1 cellular context compared by ENCODE assay signal in genomic region chr2:140943867-140944266, GRCh38.
TF ChIP-seq lines count a peak whose summit lies in the region.

No MANE protein-coding gene starts in this region.

TF ChIP-seq in HepG2, 621 proteins besides CTCF, POLR2A, EP300 and RAD21 (continued from another document):
- TF ChIP-seq POGK (CRISPR knock-in tag; conservative IDR thresholded peaks at IDR 0.05) (no peak), DNMT3B (CRISPR knock-in tag; conservative IDR thresholded peaks at IDR 0.05) (no peak), SNRNP70 (IDR thresholded peaks at IDR 0.05; ENCODE audit: low read depth, low read length) (no peak), MBD4 (IDR thresholded peaks at IDR 0.05; ENCODE audit: borderline replicate concordance, low read length) (no peak)
